In the genomic region with DNA sequence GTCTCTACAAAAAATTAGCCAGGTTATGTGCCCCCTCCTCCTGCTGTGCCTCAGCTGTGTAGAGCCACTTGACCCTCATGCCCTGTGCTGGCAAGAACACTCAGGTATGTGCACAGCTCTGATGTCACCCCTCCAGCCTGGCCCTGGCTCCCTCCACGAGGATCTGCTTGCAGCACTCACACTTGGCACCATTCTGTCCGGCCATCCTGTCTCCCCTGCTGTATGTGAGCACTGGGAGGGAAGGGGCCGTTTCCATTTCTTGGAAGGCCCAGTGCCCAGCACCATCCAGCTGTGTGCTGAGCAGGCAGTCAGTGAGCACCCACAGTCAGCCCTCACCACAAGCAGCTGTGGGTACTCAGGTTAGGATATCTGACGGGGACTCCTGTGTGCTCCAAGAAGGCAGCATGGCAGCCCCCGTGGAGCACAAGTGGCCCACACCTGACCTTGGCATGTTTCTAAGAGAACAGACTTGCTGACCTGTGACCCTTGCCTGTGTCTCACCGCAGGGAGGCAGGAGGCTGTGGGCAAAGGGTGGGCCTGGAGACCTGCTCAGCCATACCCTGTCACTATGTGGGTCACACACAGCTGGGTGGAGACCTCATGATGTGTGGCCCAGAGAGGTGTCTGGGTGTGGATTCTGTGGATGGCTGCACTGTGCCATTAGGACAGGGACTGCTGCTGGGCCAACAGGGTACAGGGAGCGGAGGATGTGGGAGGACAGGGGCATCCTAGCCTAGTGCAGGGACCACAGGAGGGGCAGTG, we compare ENCODE assay signal across 16 cellular contexts. TPM values are rescaled to one million over a fixed set of nuclear protein-coding genes. Genes with fewer than 3 reads are reported as not detected.
DNase-seq lines count a peak whose midpoint lies in the region; ATAC-seq, FAIRE-seq and TF ChIP-seq lines count a peak whose summit lies in the region.
"Had no signal": no experiment of that assay in that cellular context is flagged by ENCODE, and none has a peak within 500 bp of the region (broad histone marks: within the 10 kb centered on the region; RNA-seq: fewer than 3 reads in every experiment).

No MANE protein-coding gene starts in this region.

- H2AFZ ChIP-seq in HCT116 (ENCODE audit: low read depth, low read length, poor library complexity, severe bottlenecking) (no peak overlapping the region), HepG2 (ENCODE audit: low read length) (no peak overlapping the region)

- H3K27me3 Mint-ChIP-seq in WTC11 (ENCODE audit: low read depth), result no peaks in the 10 kb centered on the region
- no peaks in the 10 kb centered on the region for H3K27me3 Mint-ChIP-seq in activated T-helper 17 cell treated with anti-CD3 and anti-CD28 coated beads, Interleukin-2, amount 50 U/mL, for 72 hours
- H3K27me3 Mint-ChIP-seq: activated CD4-positive, alpha-beta memory T cell treated with anti-CD3 and anti-CD28 coated beads for 36 hours; IgD-negative memory B cell had no signal

- peak; percentile 17; the same call in 1 of the 2 replicates for ATAC-seq in HCT116
- ATAC-seq in WTC11, result peak; percentile 26; the same call in 1 of the 2 replicates
- ATAC-seq in HepG2, result peak; percentile 46
- ATAC-seq in stimulated activated naive CD8-positive, alpha-beta T cell treated with anti-CD3 and anti-CD28 coated beads, Interleukin-15, Interleukin-2, amounts not matched to agents 100 U/mL and 50 U/mL, for 24 hours, result peak; percentile 37
- no peak for ATAC-seq in GM21360 (IDR thresholded peaks at IDR 0.05; ENCODE audit: unreplicated experiment)
- no peak for ATAC-seq in activated T-helper 17 cell treated with anti-CD3 and anti-CD28 coated beads, Interleukin-2, amount 50 U/mL, for 72 hours (replicated peaks)

- peaks cover 55% of the 10 kb centered on the region for H3K4me1 Mint-ChIP-seq in WTC11
- H3K4me1 Mint-ChIP-seq in activated T-helper 17 cell treated with anti-CD3 and anti-CD28 coated beads, Interleukin-2, amount 50 U/mL, for 72 hours, result peaks cover 52% of the 10 kb centered on the region

- peaks cover 2 to 11% of the 10 kb centered on the region in 2 experiments; a peak in 1 of 4 replicates for H3K4me1 ChIP-seq in HCT116 (ENCODE audit: control insufficient read depth in 1 of 2, insufficient read depth in 2 of 2, low read length in 2 of 2)
- H3K4me1 ChIP-seq in HepG2 (ENCODE audit: insufficient read depth, low read length), result peaks cover 90% of the 10 kb centered on the region

- POLR2A ChIA-PET in HCT116 (lab: Charles Lee), result no interaction called here
- POLR2A ChIA-PET in WTC11 (lab: Charles Lee), result interaction anchor here (0.7 to 1.3 kb wide), 2 partner anchors 8 to 99 kb away, joined by 3 read pairs; no protein-coding TSS in a partner anchor
- POLR2A ChIA-PET in HepG2 (lab: Yijun Ruan, JAX), result interaction anchor here (1.3 kb wide), 1 partner anchor 33 kb away, joined by 5 read pairs; no protein-coding TSS in a partner anchor

- BruUV-seq in HCT116 (replicated peaks; lab: Mats Ljungman, UMichigan), result no TSS peak
- BruUV-seq in HepG2 (replicated peaks; lab: Mats Ljungman, UMichigan), result no TSS peak

- TF ChIP-seq CTCF in HCT116 (IDR thresholded peaks at IDR 0.05 in 2 of 3, conservative IDR thresholded peaks at IDR 0.05 in 1 of 3; ENCODE audit: borderline replicate concordance in 1 of 3, insufficient read depth in 1 of 3, low read depth in 2 of 3, low read length in 2 of 3), result no peak
- TF ChIP-seq CTCF in WTC11 (IDR thresholded peaks at IDR 0.05), result no peak
- TF ChIP-seq CTCF in HepG2 (CRISPR knock-in tag; IDR thresholded peaks at IDR 0.05), result no peak

- RAD21 ChIA-PET in HCT116 (lab: Charles Lee; ENCODE audit: low non-redundant PET in 1 of 2, low total read pairs in 2 of 2, uncharacterized antibody in 2 of 2, unreplicated experiment in 2 of 2), result no interaction called here

- peaks cover 11% of the 10 kb centered on the region; the same call in 1 of the 2 replicates for H3K36me3 Mint-ChIP-seq in WTC11
- H3K36me3 Mint-ChIP-seq in activated T-helper 17 cell treated with anti-CD3 and anti-CD28 coated beads, Interleukin-2, amount 50 U/mL, for 72 hours (ENCODE audit: low read depth), result peaks cover 42% of the 10 kb centered on the region

- H3K4me3 ChIP-seq in HCT116 (replicated peaks in 1 of 2; ENCODE audit: low read depth in 1 of 2, low read length in 2 of 2) (no peak overlapping the region), HepG2 (replicated peaks in 1 of 3; ENCODE audit: insufficient read depth in 1 of 3, low read depth in 2 of 3, low read length in 3 of 3) (no peak overlapping the region)
- H3K4me3 ChIP-seq: suprapubic skin had no signal

- TF ChIP-seq POLR2A in HCT116 (IDR thresholded peaks at IDR 0.05; ENCODE audit: borderline replicate concordance, extremely low read depth, insufficient read depth, insufficient read length) (no peak), HepG2 (IDR thresholded peaks at IDR 0.05; ENCODE audit: insufficient read depth in 1 of 2, low read depth in 2 of 2, low read length in 2 of 2) (no peak)

- DNase-seq in HCT116 (ENCODE audit: low read depth, low spot score) (no peak), WTC11 (ENCODE audit: low spot score) (no peak), HepG2 (ENCODE audit: low spot score) (no peak)
- no peak for DNase-seq in stimulated activated naive CD8-positive, alpha-beta T cell treated with anti-CD3 and anti-CD28 coated beads, Interleukin-15, Interleukin-2, amounts not matched to agents 100 U/mL and 50 U/mL, for 24 hours
- DNase-seq in activated naive CD4-positive, alpha-beta T cell treated with anti-CD3 and anti-CD28 coated beads, Interleukin-2, amount 50 U/mL, for 16 hours, result no peak
- DNase-seq: activated CD4-positive, alpha-beta memory T cell treated with anti-CD3 and anti-CD28 coated beads for 36 hours; activated gamma-delta T cell; DMS153; HFFc6; NCI-H187 treated with DMSO at 0.1 percent for 48 hours; T-helper 1 cell had no signal

- peaks cover 15% of the 10 kb centered on the region for H4K20me1 ChIP-seq in HCT116 (ENCODE audit: insufficient read depth)
- peaks cover 90% of the 10 kb centered on the region for H4K20me1 ChIP-seq in HepG2 (ENCODE audit: insufficient read depth, low read length)

- no peaks in the 10 kb centered on the region for H3K27me3 ChIP-seq in HCT116 (ENCODE audit: insufficient read depth, low read length)
- H3K27me3 ChIP-seq in HepG2 (ENCODE audit: control insufficient read depth in 1 of 2, insufficient read depth in 2 of 2, low read length in 2 of 2), result no peaks in the 10 kb centered on the region
- H3K27me3 ChIP-seq: suprapubic skin had no signal

- no peak overlapping the region for H3K4me3 Mint-ChIP-seq in WTC11
- no peak overlapping the region for H3K4me3 Mint-ChIP-seq in activated T-helper 17 cell treated with anti-CD3 and anti-CD28 coated beads, Interleukin-2, amount 50 U/mL, for 72 hours
- H3K4me3 Mint-ChIP-seq: activated CD4-positive, alpha-beta memory T cell treated with anti-CD3 and anti-CD28 coated beads for 36 hours; HFFc6; mesothelial cell of epicardium had no signal

- H3K27ac ChIP-seq in HCT116 (ENCODE audit: low read depth, low read length), result no peak overlapping the region
- no peak overlapping the region for H3K27ac ChIP-seq in HepG2 (ENCODE audit: extremely low read length, insufficient read depth, low read length)
- H3K27ac ChIP-seq: suprapubic skin had no signal

- H3K9ac ChIP-seq in HCT116 (ENCODE audit: low read length), result no peak overlapping the region
- H3K9ac ChIP-seq in HepG2 (ENCODE audit: insufficient read depth, low read depth, low read length), result no peak overlapping the region

- in situ Hi-C loops in HepG2 (cut with HindIII; ENCODE audit: extremely low pct_ligation_motif_present, low pct_unique_long_range_greater_than_20kb), result no loop called here

- peak overlapping the region; percentile 75 for H3K27ac Mint-ChIP-seq in WTC11
- H3K27ac Mint-ChIP-seq in activated T-helper 17 cell treated with anti-CD3 and anti-CD28 coated beads, Interleukin-2, amount 50 U/mL, for 72 hours, result no peak overlapping the region
- H3K27ac Mint-ChIP-seq: activated CD4-positive, alpha-beta memory T cell treated with anti-CD3 and anti-CD28 coated beads for 36 hours; mesothelial cell of epicardium had no signal

- 80% methylated on average over 6 of the region's 7 CpGs for WGBS in HepG2 (ENCODE audit: low lambda C conversion rate)

- TF ChIP-seq RAD21 in HCT116 (IDR thresholded peaks at IDR 0.05; ENCODE audit: low read depth), result no peak
- TF ChIP-seq RAD21 in HepG2 (CRISPR knock-in tag; IDR thresholded peaks at IDR 0.05), result no peak

- no peaks in the 10 kb centered on the region for H3K9me2 ChIP-seq in HCT116 (ENCODE audit: insufficient read depth)

- no peak overlapping the region for H3K4me2 ChIP-seq in HCT116 (ENCODE audit: low read length)
- no peak overlapping the region for H3K4me2 ChIP-seq in HepG2 (ENCODE audit: low read depth, low read length)

- H3K79me2 ChIP-seq in HCT116 (ENCODE audit: insufficient read depth, low read length) (peaks cover 98% of the 10 kb centered on the region), HepG2 (ENCODE audit: insufficient read depth, low read length) (peaks cover 93% of the 10 kb centered on the region)

- CTCF ChIA-PET in HCT116 (lab: Charles Lee) (interaction anchor here (1.2 kb wide), 1 partner anchor 13 kb away, joined by 4 read pairs; no protein-coding TSS in a partner anchor), WTC11 (lab: Charles Lee) (interaction anchor here (5.8 kb wide), 1 partner anchor 13 kb away, joined by 26 read pairs; no protein-coding TSS in a partner anchor), HepG2 (lab: Yijun Ruan, JAX; ENCODE audit: low intra/inter-chr PET ratio, low total read pairs) (no interaction called here)

- H3K36me3 ChIP-seq in HCT116 (ENCODE audit: control insufficient read depth in 1 of 2, insufficient read depth in 2 of 2, low read length in 2 of 2) (no peaks in the 10 kb centered on the region), HepG2 (replicated peaks in 1 of 2; ENCODE audit: control insufficient read depth in 1 of 2, insufficient read depth in 2 of 2, low read length in 2 of 2) (peaks cover 2 to 6% of the 10 kb centered on the region in 2 experiments; a peak in 2 of 5 replicates)
- H3K36me3 ChIP-seq: suprapubic skin had no signal

- FAIRE-seq in HepG2 (lab: Jason Lieb, UNC), result no peak

- peaks cover 10% of the 10 kb centered on the region for H3K9me3 Mint-ChIP-seq in WTC11
- peaks cover 4% of the 10 kb centered on the region for H3K9me3 Mint-ChIP-seq in activated T-helper 17 cell treated with anti-CD3 and anti-CD28 coated beads, Interleukin-2, amount 50 U/mL, for 72 hours

- intact Hi-C loops in HCT116 (cut with micrococcal nuclease), result no loop called here
- intact Hi-C loops in HepG2 (cut with micrococcal nuclease; ENCODE audit: unreplicated experiment), result no loop called here

- TF ChIP-seq EP300 in HepG2 (IDR thresholded peaks at IDR 0.05; ENCODE audit: low read depth in 2 of 2, low read length in 2 of 2) (no peak), HepG2 (CRISPR knock-in tag; IDR thresholded peaks at IDR 0.05; ENCODE audit: borderline replicate concordance) (no peak)

- H3K9me3 ChIP-seq in HCT116 (ENCODE audit: control insufficient read depth in 1 of 2, insufficient read depth in 1 of 2, low read depth in 1 of 2, low read length in 2 of 2) (no peaks in the 10 kb centered on the region), HepG2 (ENCODE audit: low read length) (0 out of 2 replicates have a peak, but pooled peaks cover 5% of the 10 kb centered on the region)
- H3K9me3 ChIP-seq: suprapubic skin had no signal

RNA-seq across cellular contexts. Expression of gene USP34, which starts 31.5 kb away (rescaled TPM):
- total RNA-seq in HCT116 (2021; ENCODE audit: unreplicated experiment) (76.3 TPM), WTC11 (2021) (87.4 to 96.2 TPM (median 92.3 TPM) in 3 replicates), HepG2 (2016; rRNA removed; fragmentation: Illumina TruSeq; extraction: Trizol) (100 and 155 TPM in 2 replicates)
- 30.0 and 33.0 TPM in 2 replicates for polyA plus RNA-seq in HCT116 (2012)
- 43.5 and 56.3 TPM in 2 replicates for total RNA-seq in HepG2 (2016; cell fraction: cytosol; rRNA removed; fragmentation: Illumina TruSeq; extraction: Trizol; ENCODE audit: low read depth)
- total RNA-seq in HepG2 (2016; cell fraction: insoluble cytoplasmic fraction; rRNA removed; fragmentation: Illumina TruSeq; extraction: Trizol), result 93.9 and 148 TPM in 2 replicates
- 37.1 and 44.6 TPM in 2 replicates for total RNA-seq in HepG2 (2016; cell fraction: membrane; rRNA removed; fragmentation: Illumina TruSeq; extraction: Trizol)
- total RNA-seq in HepG2 (2016; cell fraction: nucleus; rRNA removed; fragmentation: Illumina TruSeq; extraction: Trizol), result 155 and 174 TPM in 2 replicates
- 79.9 and 99.2 TPM in 2 replicates for polyA plus RNA-seq in HepG2 (2011; rRNA removed)
- polyA plus RNA-seq in HepG2 (2011; cell fraction: cytosol; rRNA removed), result 38.9 and 63.9 TPM in 2 replicates
- polyA plus RNA-seq in HepG2 (2011; cell fraction: nucleus; rRNA removed), result 110 and 113 TPM in 2 replicates
- polyA plus RNA-seq in HepG2 (2012), result 88.4 and 89.7 TPM in 2 replicates
- 4.3 and 5.9 TPM in 2 replicates for polyA plus RNA-seq in HepG2 (2016; cell fraction: cytosol; fragmentation: Illumina TruSeq; extraction: Trizol; ENCODE audit: low read depth)
- 126 and 130 TPM in 2 replicates for polyA plus RNA-seq in HepG2 (2016; cell fraction: insoluble cytoplasmic fraction; fragmentation: Illumina TruSeq; extraction: Trizol; ENCODE audit: low read depth)
- polyA plus RNA-seq in HepG2 (2016; cell fraction: membrane; fragmentation: Illumina TruSeq; extraction: Trizol; ENCODE audit: low read depth), result 13.7 and 17.5 TPM in 2 replicates
- polyA plus RNA-seq in HepG2 (2016; cell fraction: nucleus; fragmentation: Illumina TruSeq; extraction: Trizol; ENCODE audit: insufficient read depth, low read depth), result 191 and 219 TPM in 2 replicates
- polyA minus RNA-seq in HepG2 (2011; rRNA and poly(A)+ RNA removed; ENCODE audit: low replicate concordance), result 132 and 183 TPM in 2 replicates
- polyA minus RNA-seq in HepG2 (2011; cell fraction: cytosol; rRNA and poly(A)+ RNA removed), result 93.0 and 99.9 TPM in 2 replicates
- polyA minus RNA-seq in HepG2 (2011; cell fraction: nucleus; rRNA and poly(A)+ RNA removed), result 468 and 469 TPM in 2 replicates
- 100 to 1,000 TPM in 1 of 2 donors, 10 to 100 TPM in 1; 98.5 to 121 TPM for total RNA-seq in activated T-helper 17 cell treated with anti-CD3 and anti-CD28 coated beads, Interleukin-2, amount 50 U/mL, for 72 hours

Comparison
In these comparisons a context has a peak if more than half of its experiments do, and no peak if none do; other contexts are left out.
1. ATAC-seq: peak in HCT116 (single experiment), WTC11 (single experiment), HepG2 (single experiment) and stimulated activated naive CD8-positive, alpha-beta T cell treated with anti-CD3 and anti-CD28 coated beads, Interleukin-15, Interleukin-2, amounts not matched to agents 100 U/mL and 50 U/mL, for 24 hours (single experiment); none in GM21360 (single experiment) and activated T-helper 17 cell treated with anti-CD3 and anti-CD28 coated beads, Interleukin-2, amount 50 U/mL, for 72 hours (single experiment).